ENCODE assay signal across 11 cellular contexts in genomic region chr19:21322528-21322927, GRCh38. TPM values are rescaled to one million over a fixed set of nuclear protein-coding genes. Genes with fewer than 3 reads are reported as not detected.
DNase-seq lines count a peak whose midpoint lies in the region; ATAC-seq and TF ChIP-seq lines count a peak whose summit lies in the region.
"Had no signal": no experiment of that assay in that cellular context is flagged by ENCODE, and none has a peak within 500 bp of the region (broad histone marks: within the 10 kb centered on the region; RNA-seq: fewer than 3 reads in every experiment).

No MANE protein-coding gene starts in this region.

- no peaks in the 10 kb centered on the region for H3K27me3 Mint-ChIP-seq in brain

- DNase-seq in AG20443 (ENCODE audit: low spot score) (peak; percentile 9), cardiac muscle cell (ENCODE audit: low read depth in 1 of 2, low spot score in 1 of 2) (peak in 1 of 2 donors; percentile 64), omental fat pad (ENCODE audit: low spot score) (no peak), GM10248 (ENCODE audit: extremely low spot score) (no peak), iPS-NIHi11 (ENCODE audit: low spot score) (no peak), GOT3 (lab: John Stamatoyannopoulos, UW) (no peak)
- DNase-seq: amniotic stem cell, COR-L47, NCI-H1436 treated with DMSO at 0.1 percent for 48 hours had no signal

- peak overlapping the region in 3 of 5 experiments; percentile 81 to 86 (median 85) for H3K27ac Mint-ChIP-seq in brain

- POLR2A ChIA-PET in GM10248 (lab: Yijun Ruan, JAX), result no interaction called here

- peaks cover 44 to 91% (median 60%) of the 10 kb centered on the region in 5 experiments for H3K9me3 Mint-ChIP-seq in brain

- H3K9me3 ChIP-seq in cardiac muscle cell (ENCODE audit: low read depth), result no peaks in the 10 kb centered on the region

- TF ChIP-seq CTCF in brain (conservative IDR thresholded peaks at IDR 0.05) (no peak), cardiac muscle cell (IDR thresholded peaks at IDR 0.05; ENCODE audit: low read depth, low read length) (no peak), omental fat pad (IDR thresholded peaks at IDR 0.05) (no peak), GM10248 (IDR thresholded peaks at IDR 0.05; ENCODE audit: control extremely low read depth, extremely low read depth, low read depth, missing control alignments) (no peak)

- no peak overlapping the region for H3K4me3 ChIP-seq in cardiac muscle cell

- peaks cover 5% of the 10 kb centered on the region for H3K36me3 ChIP-seq in cardiac muscle cell

- no peaks in the 10 kb centered on the region for H3K4me1 ChIP-seq in cardiac muscle cell (ENCODE audit: low read depth)

- H3K4me3 Mint-ChIP-seq in brain, result peak overlapping the region in 1 of 5 experiments; percentile 33

- H3K36me3 Mint-ChIP-seq in brain, result peaks cover 97% of the 10 kb centered on the region

- peaks cover 53% of the 10 kb centered on the region for H3K4me1 Mint-ChIP-seq in brain

- peak; percentile 54 for ATAC-seq in omental fat pad (ENCODE audit: low FRiP score)
- no peak for ATAC-seq in HG03520 (IDR thresholded peaks at IDR 0.05; ENCODE audit: unreplicated experiment)

- H3K27me3 ChIP-seq in cardiac muscle cell, result no peaks in the 10 kb centered on the region

- CTCF ChIA-PET in GM10248 (lab: Yijun Ruan, JAX), result interaction anchor here (1.4 kb wide), 1 partner anchor 79 kb away, joined by 3 read pairs; no protein-coding TSS in a partner anchor

- peak overlapping the region; percentile 71 for H3K27ac ChIP-seq in cardiac muscle cell

RNA-seq across cellular contexts. Expression of gene ZNF708, which starts 6.7 kb away (rescaled TPM):
- 4.5 TPM for polyA plus RNA-seq in brain (ENCODE audit: insufficient read depth, low read depth, low replicate concordance)
- 15.2 and 17.1 TPM in 2 replicates for total RNA-seq in cardiac muscle cell
- polyA plus RNA-seq in cardiac muscle cell, result 6.5 and 6.7 TPM in 2 replicates
- total RNA-seq in omental fat pad, result 10 to 100 TPM in 3 of 4 donors, 1 to 10 TPM in 1; 9.1 to 21.4 (median 12.1) TPM

RNA-seq across cellular contexts. Expression of gene ZNF738, which starts 36.3 kb away (rescaled TPM):
- 8.4 TPM for polyA plus RNA-seq in brain (ENCODE audit: insufficient read depth, low read depth, low replicate concordance)
- 41.5 and 46.0 TPM in 2 replicates for total RNA-seq in cardiac muscle cell
- 30.5 and 47.1 TPM in 2 replicates for polyA plus RNA-seq in cardiac muscle cell
- total RNA-seq in omental fat pad, result 1 to 10 TPM; 3.3 to 7.3 (median 4.0) TPM
